24 cellular contexts compared by ENCODE assay signal in the genomic region with DNA sequence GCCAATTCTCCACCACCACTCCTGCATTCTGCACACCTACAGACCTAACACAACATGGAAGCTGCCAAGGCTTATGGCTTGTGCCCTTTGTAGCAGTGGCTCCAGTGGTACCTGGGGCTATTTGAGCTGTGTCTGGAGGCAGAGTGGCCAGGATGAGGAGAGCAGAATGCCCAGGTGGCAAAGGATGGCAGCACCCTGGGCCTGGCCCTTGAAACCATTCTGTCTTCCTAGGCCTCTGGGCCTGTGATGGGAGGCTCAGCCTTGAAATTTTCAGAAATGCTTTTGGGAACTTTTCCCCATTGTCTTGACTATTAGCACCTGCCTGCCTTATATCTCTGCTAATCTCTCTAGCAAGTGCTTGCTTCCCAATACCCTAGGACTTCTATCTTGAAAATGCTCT.
"Had no signal": no experiment of that assay in that cellular context is flagged by ENCODE, and none has a peak within 500 bp of the region (broad histone marks: within the 10 kb centered on the region; RNA-seq: fewer than 3 reads in every experiment).

No MANE protein-coding gene starts in this region.

- H3K9me3 ChIP-seq: colonic mucosa, gastrocnemius medialis, lower lobe of right lung, mucosa of descending colon had no signal

- H3K4me1 ChIP-seq: colonic mucosa, esophagus squamous epithelium, gastrocnemius medialis, heart right ventricle, left lung, lower lobe of right lung had no signal

- H3K4me3 Mint-ChIP-seq: dendritic cell treated with granulocyte-macrophage colony-stimulating factor and Interleukin-4, amounts not matched to agents 40 ng/mL and 50 ng/mL, for 4 days; effector memory CD8-positive, alpha-beta T cell; endodermal cell; mesothelial cell of epicardium had no signal

- ATAC-seq: effector memory CD8-positive, alpha-beta T cell; esophagus mucosa; gastrocnemius medialis; heart right ventricle; left cardiac atrium; left lung; left ventricle myocardium superior; lower lobe of right lung; mucosa of descending colon had no signal

- H3K27me3 Mint-ChIP-seq: dendritic cell treated with granulocyte-macrophage colony-stimulating factor and Interleukin-4, amounts not matched to agents 40 ng/mL and 50 ng/mL, for 4 days; effector memory CD8-positive, alpha-beta T cell had no signal

- H3K36me3 ChIP-seq: colonic mucosa, esophagus squamous epithelium, gastrocnemius medialis, heart right ventricle, left lung, lower lobe of right lung had no signal

- H3K27me3 ChIP-seq: colonic mucosa, esophagus squamous epithelium, gastrocnemius medialis, heart right ventricle, left lung had no signal

- H3K4me3 ChIP-seq: colonic mucosa, esophagus squamous epithelium, gastrocnemius medialis, heart right ventricle, left lung, lower lobe of right lung, mucosa of descending colon had no signal

- DNase-seq: colonic mucosa; cortex of kidney; effector CD8-positive, alpha-beta T cell; effector memory CD8-positive, alpha-beta T cell; endodermal cell; erythroblast; esophagus squamous epithelium; foreskin fibroblast; foreskin melanocyte; gastrocnemius medialis; glutamatergic neuron; head of caudate nucleus; heart right ventricle; hippocampal formation; left cardiac atrium; left lung; left ventricle myocardium superior; lower lobe of right lung; mesenchymal stem cell; mucosa of descending colon had no signal

- H3K27ac Mint-ChIP-seq: dendritic cell treated with granulocyte-macrophage colony-stimulating factor and Interleukin-4, amounts not matched to agents 40 ng/mL and 50 ng/mL, for 4 days; effector memory CD8-positive, alpha-beta T cell; endodermal cell; mesothelial cell of epicardium had no signal

- H3K27ac ChIP-seq: colonic mucosa, epithelial cell of prostate, esophagus squamous epithelium, gastrocnemius medialis, heart right ventricle, left lung, lower lobe of right lung had no signal
